16 cellular contexts compared by ENCODE assay signal in genomic region chrX:20181563-20182329, GRCh38. TPM values are rescaled to one million over a fixed set of nuclear protein-coding genes. Genes with fewer than 3 reads are reported as not detected.
DNase-seq lines count a peak whose midpoint lies in the region; ATAC-seq, FAIRE-seq and TF ChIP-seq lines count a peak whose summit lies in the region.
"Had no signal": no experiment of that assay in that cellular context is flagged by ENCODE, and none has a peak within 500 bp of the region (broad histone marks: within the 10 kb centered on the region; RNA-seq: fewer than 3 reads in every experiment).

No MANE protein-coding gene starts in this region.

- peaks cover 19% of the 10 kb centered on the region for H3K36me3 Mint-ChIP-seq in activated CD4-positive, alpha-beta T cell treated with anti-CD3 and anti-CD28 coated beads for 36 hours (ENCODE audit: low read depth)
- peaks cover 31% of the 10 kb centered on the region for H3K36me3 Mint-ChIP-seq in activated CD8-positive, alpha-beta T cell treated with anti-CD3 and anti-CD28 coated beads for 36 hours (ENCODE audit: low read depth)
- peaks cover 14% of the 10 kb centered on the region for H3K36me3 Mint-ChIP-seq in natural killer cell treated with Interleukin-12 subunit alpha and Interleukin-12 subunit beta and Interleukin-15 and Interleukin-18, amount 100 ng/mL, for 72 hours

- no peaks in the 10 kb centered on the region for H3K27me3 ChIP-seq in HepG2 (ENCODE audit: control insufficient read depth in 1 of 2, insufficient read depth in 2 of 2, low read length in 2 of 2)
- no peaks in the 10 kb centered on the region for H3K27me3 ChIP-seq in HAP-1 (ENCODE audit: low read depth)

- no peak for FAIRE-seq in HepG2 (lab: Jason Lieb, UNC)

- H3K27ac ChIP-seq in HepG2 (ENCODE audit: extremely low read length, insufficient read depth, low read length): no peak overlapping the region
- H3K27ac ChIP-seq: dorsolateral prefrontal cortex, parathyroid adenoma, tibial nerve had no signal

- CTCF ChIA-PET in activated CD4-positive, alpha-beta T cell treated with anti-CD3 and anti-CD28 coated beads for 36 hours (lab: Charles Lee): no interaction called here
- CTCF ChIA-PET in activated CD8-positive, alpha-beta T cell treated with anti-CD3 and anti-CD28 coated beads for 36 hours (lab: Charles Lee): no interaction called here
- CTCF ChIA-PET in HepG2 (lab: Yijun Ruan, JAX; ENCODE audit: low intra/inter-chr PET ratio, low total read pairs): no interaction called here

- 90% methylated on average over 3 of the region's 3 CpGs for WGBS in HepG2 (ENCODE audit: low lambda C conversion rate)

- no TSS peak for BruUV-seq in HepG2 (replicated peaks; lab: Mats Ljungman, UMichigan)

- TF ChIP-seq POLR2A in HepG2 (IDR thresholded peaks at IDR 0.05; ENCODE audit: insufficient read depth in 1 of 2, low read depth in 2 of 2, low read length in 2 of 2): no peak

- H3K27ac Mint-ChIP-seq in activated CD4-positive, alpha-beta T cell treated with anti-CD3 and anti-CD28 coated beads for 36 hours: peak overlapping the region; percentile 75
- peak overlapping the region; percentile 83 for H3K27ac Mint-ChIP-seq in activated CD8-positive, alpha-beta T cell treated with anti-CD3 and anti-CD28 coated beads for 36 hours
- H3K27ac Mint-ChIP-seq in natural killer cell treated with Interleukin-12 subunit alpha and Interleukin-12 subunit beta and Interleukin-15 and Interleukin-18, amount 100 ng/mL, for 72 hours: peak overlapping the region; percentile 57 to 67

- no peak for TF ChIP-seq CTCF in activated CD8-positive, alpha-beta T cell treated with anti-CD3 and anti-CD28 coated beads for 36 hours (IDR thresholded peaks at IDR 0.05)
- TF ChIP-seq CTCF in HepG2 (CRISPR knock-in tag; IDR thresholded peaks at IDR 0.05): no peak

- H3K4me3 Mint-ChIP-seq in activated CD4-positive, alpha-beta T cell treated with anti-CD3 and anti-CD28 coated beads for 36 hours: no peak overlapping the region
- no peak overlapping the region for H3K4me3 Mint-ChIP-seq in activated CD8-positive, alpha-beta T cell treated with anti-CD3 and anti-CD28 coated beads for 36 hours
- peak overlapping the region; percentile 8 for H3K4me3 Mint-ChIP-seq in natural killer cell treated with Interleukin-12 subunit alpha and Interleukin-12 subunit beta and Interleukin-15 and Interleukin-18, amount 100 ng/mL, for 72 hours

- H3K36me3 ChIP-seq in HepG2 (replicated peaks in 1 of 2; ENCODE audit: control insufficient read depth in 1 of 2, insufficient read depth in 2 of 2, low read length in 2 of 2): peaks cover 2 to 18% of the 10 kb centered on the region in 2 experiments
- H3K36me3 ChIP-seq in HAP-1 (replicated peaks): peaks cover 14% of the 10 kb centered on the region; the same call in 1 of the 2 replicates

- no peaks in the 10 kb centered on the region for H3K27me3 Mint-ChIP-seq in activated CD4-positive, alpha-beta T cell treated with anti-CD3 and anti-CD28 coated beads for 36 hours
- no peaks in the 10 kb centered on the region for H3K27me3 Mint-ChIP-seq in activated CD8-positive, alpha-beta T cell treated with anti-CD3 and anti-CD28 coated beads for 36 hours
- H3K27me3 Mint-ChIP-seq in natural killer cell treated with Interleukin-12 subunit alpha and Interleukin-12 subunit beta and Interleukin-15 and Interleukin-18, amount 100 ng/mL, for 72 hours: peaks cover 0 to 7% of the 10 kb centered on the region in 2 donors

- intact Hi-C loops in activated CD4-positive, alpha-beta T cell treated with anti-CD3 and anti-CD28 coated beads for 36 hours (cut with DNase I, micrococcal nuclease): loop anchor here in 1 of 2 experiments (1.0 kb wide), 1 partner anchor 197 kb away; no protein-coding TSS in a partner anchor
- intact Hi-C loops in activated CD8-positive, alpha-beta T cell treated with anti-CD3 and anti-CD28 coated beads for 36 hours (cut with micrococcal nuclease): no loop called here
- intact Hi-C loops in HepG2 (cut with micrococcal nuclease; ENCODE audit: unreplicated experiment): no loop called here

- no peak overlapping the region for H3K4me3 ChIP-seq in HepG2 (replicated peaks in 1 of 3; ENCODE audit: insufficient read depth in 1 of 3, low read depth in 2 of 3, low read length in 3 of 3)
- H3K4me3 ChIP-seq in HAP-1: no peak overlapping the region
- H3K4me3 ChIP-seq: dorsolateral prefrontal cortex, tibial nerve had no signal

- no peaks in the 10 kb centered on the region for H3K9me3 Mint-ChIP-seq in activated CD4-positive, alpha-beta T cell treated with anti-CD3 and anti-CD28 coated beads for 36 hours (ENCODE audit: low read depth)
- no peaks in the 10 kb centered on the region for H3K9me3 Mint-ChIP-seq in activated CD8-positive, alpha-beta T cell treated with anti-CD3 and anti-CD28 coated beads for 36 hours
- no peaks in the 10 kb centered on the region for H3K9me3 Mint-ChIP-seq in natural killer cell treated with Interleukin-12 subunit alpha and Interleukin-12 subunit beta and Interleukin-15 and Interleukin-18, amount 100 ng/mL, for 72 hours

- H3K9ac ChIP-seq in HepG2 (ENCODE audit: insufficient read depth, low read depth, low read length): no peak overlapping the region
- H3K9ac ChIP-seq: parathyroid adenoma had no signal

- POLR2A ChIA-PET in activated CD4-positive, alpha-beta T cell treated with anti-CD3 and anti-CD28 coated beads for 36 hours (lab: Charles Lee): no interaction called here
- POLR2A ChIA-PET in activated CD8-positive, alpha-beta T cell treated with anti-CD3 and anti-CD28 coated beads for 36 hours (lab: Charles Lee): interaction anchor here (1.0 kb wide), 1 partner anchor 40 kb away, joined by 3 read pairs; the partner anchor contains the start of gene EIF1AX
- POLR2A ChIA-PET in HepG2 (lab: Yijun Ruan, JAX): no interaction called here

- no peak for DNase-seq in activated CD4-positive, alpha-beta T cell treated with anti-CD3 and anti-CD28 coated beads for 36 hours
- no peak for DNase-seq in activated CD4-positive, alpha-beta T cell treated with anti-CD3 and anti-CD28 coated beads for 1 hour
- DNase-seq in activated CD8-positive, alpha-beta T cell treated with anti-CD3 and anti-CD28 coated beads for 36 hours: no peak
- no peak for DNase-seq in natural killer cell treated with Interleukin-12 subunit alpha and Interleukin-12 subunit beta and Interleukin-15 and Interleukin-18, amount 100 ng/mL, for 72 hours (ENCODE audit: low spot score)
- DNase-seq in HepG2 (ENCODE audit: low spot score) (no peak), SHP77 treated with DMSO at 0.1 percent for 48 hours (lab: John Stamatoyannopoulos, UW) (no peak), HAP-1 (ENCODE audit: low spot score in 2 of 2) (no peak)
- DNase-seq: 8988T; activated CD4-positive, alpha-beta T cell treated with anti-CD3 and anti-CD28 coated beads, Interleukin-2, amount 50 U/mL, for 48 hours; Calu3; dorsolateral prefrontal cortex; NCI-H2171 treated with DMSO at 0.1 percent for 48 hours; SW 1271 had no signal

- no peaks in the 10 kb centered on the region for H3K4me1 ChIP-seq in HepG2 (ENCODE audit: insufficient read depth, low read length)
- no peaks in the 10 kb centered on the region for H3K4me1 ChIP-seq in HAP-1
- H3K4me1 ChIP-seq: parathyroid adenoma, tibial nerve had no signal

- H3K9me3 ChIP-seq in HepG2 (ENCODE audit: low read length): no peaks in the 10 kb centered on the region
- H3K9me3 ChIP-seq in HAP-1: no peaks in the 10 kb centered on the region
- H3K9me3 ChIP-seq: tibial nerve had no signal

- ATAC-seq in activated CD4-positive, alpha-beta T cell treated with anti-CD3 and anti-CD28 coated beads for 36 hours: peak; percentile 92
- ATAC-seq in HG03159 (IDR thresholded peaks at IDR 0.05; ENCODE audit: unreplicated experiment): peak; percentile 56
- ATAC-seq in activated CD8-positive, alpha-beta T cell treated with anti-CD3 and anti-CD28 coated beads for 36 hours: peak; percentile 66
- peak in 1 of 2 donors; percentile 64 for ATAC-seq in natural killer cell treated with Interleukin-12 subunit alpha and Interleukin-12 subunit beta and Interleukin-15 and Interleukin-18, amount 100 ng/mL, for 72 hours
- no peak for ATAC-seq in HepG2

- H3K79me2 ChIP-seq in HepG2 (ENCODE audit: insufficient read depth, low read length): no peaks in the 10 kb centered on the region
- H3K79me2 ChIP-seq: parathyroid adenoma had no signal

- no peak overlapping the region for H3K4me2 ChIP-seq in HepG2 (ENCODE audit: low read depth, low read length)

- peaks cover 4% of the 10 kb centered on the region; the same call in 1 of the 2 replicates for H4K20me1 ChIP-seq in HepG2 (ENCODE audit: insufficient read depth, low read length)

- H2AFZ ChIP-seq in HepG2 (ENCODE audit: low read length): no peak overlapping the region
- H2AFZ ChIP-seq: parathyroid adenoma had no signal

- H3K4me1 Mint-ChIP-seq in activated CD4-positive, alpha-beta T cell treated with anti-CD3 and anti-CD28 coated beads for 36 hours: peaks cover 16% of the 10 kb centered on the region
- peaks cover 22% of the 10 kb centered on the region for H3K4me1 Mint-ChIP-seq in activated CD8-positive, alpha-beta T cell treated with anti-CD3 and anti-CD28 coated beads for 36 hours (ENCODE audit: low read depth)
- peaks cover 4 to 25% of the 10 kb centered on the region in 2 donors for H3K4me1 Mint-ChIP-seq in natural killer cell treated with Interleukin-12 subunit alpha and Interleukin-12 subunit beta and Interleukin-15 and Interleukin-18, amount 100 ng/mL, for 72 hours (ENCODE audit: low read depth in 2 of 2)

- TF ChIP-seq RAD21 in HepG2 (CRISPR knock-in tag; IDR thresholded peaks at IDR 0.05): no peak

- in situ Hi-C loops in HepG2 (cut with HindIII; ENCODE audit: extremely low pct_ligation_motif_present, low pct_unique_long_range_greater_than_20kb) (no loop called here), HAP-1 (cut with MboI; ENCODE audit: low sequenced_read_pairs) (no loop called here)

- TF ChIP-seq EP300 in HepG2 (IDR thresholded peaks at IDR 0.05; ENCODE audit: low read depth in 2 of 2, low read length in 2 of 2) (no peak), HepG2 (CRISPR knock-in tag; IDR thresholded peaks at IDR 0.05; ENCODE audit: borderline replicate concordance) (no peak)

RNA-seq across cellular contexts. Expression of gene EIF1AX, which starts 40.1 kb away (rescaled TPM):
- total RNA-seq in activated CD4-positive, alpha-beta T cell treated with anti-CD3 and anti-CD28 coated beads for 36 hours: 100 to 1,000 TPM in 1 of 2 experiments, 10 to 100 TPM in 1; 81.7 to 140 TPM
- 100 to 1,000 TPM; 138 to 147 TPM for total RNA-seq in activated CD8-positive, alpha-beta T cell treated with anti-CD3 and anti-CD28 coated beads for 36 hours
- total RNA-seq in natural killer cell treated with Interleukin-12 subunit alpha and Interleukin-12 subunit beta and Interleukin-15 and Interleukin-18, amount 100 ng/mL, for 72 hours: 100 to 1,000 TPM in 1 of 2 donors, 10 to 100 TPM in 1; 93.4 to 112 TPM
- 82.7 and 124 TPM in 2 replicates for total RNA-seq in HepG2 (2016; rRNA removed; fragmentation: Illumina TruSeq; extraction: Trizol)
- total RNA-seq in HepG2 (2016; cell fraction: cytosol; rRNA removed; fragmentation: Illumina TruSeq; extraction: Trizol; ENCODE audit: low read depth): 5.1 and 6.9 TPM in 2 replicates
- total RNA-seq in HepG2 (2016; cell fraction: insoluble cytoplasmic fraction; rRNA removed; fragmentation: Illumina TruSeq; extraction: Trizol): 79.6 and 135 TPM in 2 replicates
- 24.9 and 26.4 TPM in 2 replicates for total RNA-seq in HepG2 (2016; cell fraction: membrane; rRNA removed; fragmentation: Illumina TruSeq; extraction: Trizol)
- total RNA-seq in HepG2 (2016; cell fraction: nucleus; rRNA removed; fragmentation: Illumina TruSeq; extraction: Trizol): 38.4 and 40.2 TPM in 2 replicates
- 24.9 and 35.1 TPM in 2 replicates for polyA plus RNA-seq in HepG2 (2011; rRNA removed)
- polyA plus RNA-seq in HepG2 (2011; cell fraction: cytosol; rRNA removed): 7.5 and 14.6 TPM in 2 replicates
- 7.1 and 9.1 TPM in 2 replicates for polyA plus RNA-seq in HepG2 (2011; cell fraction: nucleus; rRNA removed)
- 59.9 and 64.7 TPM in 2 replicates for polyA plus RNA-seq in HepG2 (2012)
- polyA plus RNA-seq in HepG2 (2016; cell fraction: cytosol; fragmentation: Illumina TruSeq; extraction: Trizol; ENCODE audit: low read depth): 11.9 and 14.1 TPM in 2 replicates
- polyA plus RNA-seq in HepG2 (2016; cell fraction: insoluble cytoplasmic fraction; fragmentation: Illumina TruSeq; extraction: Trizol; ENCODE audit: low read depth): 199 and 224 TPM in 2 replicates
- 30.3 and 31.0 TPM in 2 replicates for polyA plus RNA-seq in HepG2 (2016; cell fraction: membrane; fragmentation: Illumina TruSeq; extraction: Trizol; ENCODE audit: low read depth)
- 76.8 and 77.3 TPM in 2 replicates for polyA plus RNA-seq in HepG2 (2016; cell fraction: nucleus; fragmentation: Illumina TruSeq; extraction: Trizol; ENCODE audit: insufficient read depth, low read depth)
- polyA minus RNA-seq in HepG2 (2011; rRNA and poly(A)+ RNA removed; ENCODE audit: low replicate concordance): 14.2 and 14.3 TPM in 2 replicates
- 31.8 and 32.0 TPM in 2 replicates for polyA minus RNA-seq in HepG2 (2011; cell fraction: cytosol; rRNA and poly(A)+ RNA removed)
- 24.5 and 26.0 TPM in 2 replicates for polyA minus RNA-seq in HepG2 (2011; cell fraction: nucleus; rRNA and poly(A)+ RNA removed)
